11 cellular contexts compared by ENCODE assay signal in the genomic region with DNA sequence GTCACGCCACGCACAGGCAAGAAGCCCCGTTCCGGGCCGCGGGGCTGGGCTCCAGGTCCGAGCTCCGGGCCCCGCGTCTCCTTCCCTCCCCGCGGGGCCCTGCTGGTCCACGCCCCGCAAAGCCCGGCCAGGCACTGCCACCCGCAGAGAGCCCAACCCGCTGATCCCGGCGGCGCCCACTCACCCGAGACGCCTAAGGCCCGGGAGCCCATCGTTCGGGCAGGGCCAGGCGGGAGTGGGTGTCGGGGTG. TPM values are rescaled to one million over a fixed set of nuclear protein-coding genes. Genes with fewer than 3 reads are reported as not detected.
DNase-seq lines count a peak whose midpoint lies in the region; ATAC-seq and TF ChIP-seq lines count a peak whose summit lies in the region.
"Had no signal": no experiment of that assay in that cellular context is flagged by ENCODE, and none has a peak within 500 bp of the region (broad histone marks: within the 10 kb centered on the region; RNA-seq: fewer than 3 reads in every experiment).

No MANE protein-coding gene starts in this region.

- H3K9me3 Mint-ChIP-seq in MCF 10A (ENCODE audit: unreplicated experiment) (no peaks in the 10 kb centered on the region), nephron (peaks cover 19% of the 10 kb centered on the region)

- H3K9me3 ChIP-seq in breast epithelium (no peaks in the 10 kb centered on the region), endocrine pancreas (ENCODE audit: control insufficient read depth, low read length) (no peaks in the 10 kb centered on the region), upper lobe of right lung (no peaks in the 10 kb centered on the region)

- CTCF ChIA-PET in MCF 10A (lab: Yijun Ruan, JAX): no interaction called here

- H3K36me3 ChIP-seq in breast epithelium (no peaks in the 10 kb centered on the region), endocrine pancreas (ENCODE audit: control insufficient read depth, insufficient read depth, low read length) (no peaks in the 10 kb centered on the region), upper lobe of right lung (no peaks in the 10 kb centered on the region)

- TF ChIP-seq POLR2A in breast epithelium (IDR thresholded peaks at IDR 0.05): no peak

- H3K4me3 Mint-ChIP-seq in MCF 10A (ENCODE audit: unreplicated experiment) (no peak overlapping the region), nephron (peak overlapping the region; percentile 67 to 80 (median 77))

- no TSS peak for BruUV-seq in MCF 10A (replicated peaks; lab: Mats Ljungman, UMichigan)

- no peak for ATAC-seq in upper lobe of right lung

- H3K27me3 Mint-ChIP-seq in MCF 10A (ENCODE audit: insufficient read depth, unreplicated experiment): peaks cover 70% of the 10 kb centered on the region
- H3K27me3 Mint-ChIP-seq in nephron (ENCODE audit: low read depth): peaks cover 50% of the 10 kb centered on the region

- H3K4me1 ChIP-seq in breast epithelium: no peaks in the 10 kb centered on the region
- no peaks in the 10 kb centered on the region for H3K4me1 ChIP-seq in endocrine pancreas (ENCODE audit: control insufficient read depth, insufficient read depth, low read length)
- H3K4me1 ChIP-seq in upper lobe of right lung: no peaks in the 10 kb centered on the region

- peak overlapping the region; percentile 51 for H3K9ac ChIP-seq in endocrine pancreas (ENCODE audit: control insufficient read depth, insufficient read depth, low read length)

- no peaks in the 10 kb centered on the region for H3K4me1 Mint-ChIP-seq in MCF 10A (ENCODE audit: insufficient read depth, unreplicated experiment)
- H3K4me1 Mint-ChIP-seq in nephron: no peaks in the 10 kb centered on the region

- TF ChIP-seq CTCF in breast epithelium (IDR thresholded peaks at IDR 0.05) (no peak), MCF 10A (IDR thresholded peaks at IDR 0.05; ENCODE audit: unreplicated experiment) (no peak), nephron (IDR thresholded peaks at IDR 0.05; ENCODE audit: unreplicated experiment in 3 of 3) (no peak), upper lobe of right lung (IDR thresholded peaks at IDR 0.05) (no peak)

- H3K27me3 ChIP-seq in breast epithelium (peaks cover 5 to 82% of the 10 kb centered on the region in 2 donors), endocrine pancreas (ENCODE audit: control insufficient read depth, insufficient read depth, low read length) (no peaks in the 10 kb centered on the region), upper lobe of right lung (no peaks in the 10 kb centered on the region)

- no peak for DNase-seq in breast epithelium (ENCODE audit: low spot score in 2 of 2)
- DNase-seq in MCF 10A (ENCODE audit: unreplicated experiment): no peak
- no peak for DNase-seq in upper lobe of right lung
- no peak for DNase-seq in NCI-H2171 (lab: John Stamatoyannopoulos, UW)
- no peak for DNase-seq in hypothalamus (lab: John Stamatoyannopoulos, UW)
- no peak for DNase-seq in iPS-NIHi7 (ENCODE audit: extremely low spot score)
- DNase-seq: NCI-H1417 treated with DMSO at 0.1 percent for 48 hours; stimulated activated CD4-positive, alpha-beta T cell treated with anti-CD3 and anti-CD28 coated beads, Interleukin-2, amount 100 ng/mL, for 24 hours had no signal

- POLR2A ChIA-PET in MCF 10A (lab: Yijun Ruan, JAX): no interaction called here

- peak overlapping the region; percentile 32 to 69 (median 49) for H3K4me3 ChIP-seq in breast epithelium
- H3K4me3 ChIP-seq in endocrine pancreas (ENCODE audit: control insufficient read depth, insufficient read depth, low read length): no peak overlapping the region
- peak overlapping the region; percentile 36 for H3K4me3 ChIP-seq in upper lobe of right lung

- intact Hi-C loops in breast epithelium (cut with DNase I; ENCODE audit: low total_unique reads): no loop called here
- intact Hi-C loops in MCF 10A (cut with micrococcal nuclease): no loop called here
- intact Hi-C loops in upper lobe of right lung (cut with DNase I): no loop called here

- H3K27ac Mint-ChIP-seq in MCF 10A (ENCODE audit: low read depth, unreplicated experiment) (no peak overlapping the region), nephron (no peak overlapping the region)

- H3K36me3 Mint-ChIP-seq in MCF 10A (ENCODE audit: insufficient read depth, unreplicated experiment) (no peaks in the 10 kb centered on the region), nephron (ENCODE audit: low read depth) (peaks cover 7% of the 10 kb centered on the region)

- no peak overlapping the region for H3K27ac ChIP-seq in breast epithelium
- H3K27ac ChIP-seq in upper lobe of right lung: no peak overlapping the region

RNA-seq across cellular contexts. Expression of a gene that starts 0.9 kb away (rescaled TPM):
- total RNA-seq in breast epithelium: 1 to 10 TPM in 2 of 3 donors, under 1 TPM in 1; 0.80 to 5.6 (median 2.9) TPM
- 0.29 TPM in 1 of 2 replicates, not detected in the other for total RNA-seq in MCF 10A (2022)
- total RNA-seq in upper lobe of right lung: 8.3 TPM

RNA-seq across cellular contexts. Expression of a gene that starts 35.0 kb away (rescaled TPM):
- 100 to 1,000 TPM; 112 to 252 (median 182) TPM for total RNA-seq in breast epithelium
- 328 and 371 TPM in 2 replicates for total RNA-seq in MCF 10A (2022)
- 204 TPM for total RNA-seq in upper lobe of right lung

RNA-seq across cellular contexts. Expression of a gene that starts 35.3 kb away (rescaled TPM):
- 10 to 100 TPM; 75.4 to 91.5 (median 76.5) TPM for total RNA-seq in breast epithelium
- 56.5 and 65.4 TPM in 2 replicates for total RNA-seq in MCF 10A (2022)
- total RNA-seq in upper lobe of right lung: 42.7 TPM

RNA-seq across cellular contexts. Expression of a gene that starts 48.6 kb away (rescaled TPM):
- total RNA-seq in breast epithelium (1 to 10 TPM in 2 of 3 donors, under 1 TPM in 1; 0.33 to 1.5 (median 1.3) TPM), MCF 10A (2022) (not detected in 2 replicates), upper lobe of right lung (not detected)
- total RNA-seq: activated CD8-positive, alpha-beta memory T cell treated with anti-CD3 and anti-CD28 coated beads for 36 hours had no signal

RNA-seq across cellular contexts. Expression of a gene that starts 56.5 kb away (rescaled TPM):
- total RNA-seq in breast epithelium: 1 to 10 TPM in 1 of 3 donors, under 1 TPM in 2; 0.29 to 1.8 (median 0.66) TPM
- 20.7 and 41.0 TPM in 2 replicates for total RNA-seq in MCF 10A (2022)
- total RNA-seq in upper lobe of right lung: 1.2 TPM
